In genomic region chr15:67254238-67255175, GRCh38 we compare ENCODE assay signal across 8 cellular contexts. TPM values are rescaled to one million over a fixed set of nuclear protein-coding genes. Genes with fewer than 3 reads are reported as not detected.
DNase-seq lines count a peak whose midpoint lies in the region; ATAC-seq and TF ChIP-seq lines count a peak whose summit lies in the region.

AAGAB (minus strand) TSS chr15:67254661; CDS start chr15:67254631, 30 bp downstream.
IQCH (plus strand) TSS chr15:67254786; CDS start chr15:67254897, 111 bp downstream.

- H3K9me3 ChIP-seq in breast epithelium (no peaks in the 10 kb centered on the region), iPS-20b (ENCODE audit: insufficient read depth, low read depth, low read length) (no peaks in the 10 kb centered on the region), skeletal muscle tissue (ENCODE audit: control insufficient read depth in 3 of 3, low read length in 3 of 3) (no peaks in the 10 kb centered on the region)

- ATAC-seq in GM18870 (IDR thresholded peaks at IDR 0.05; ENCODE audit: unreplicated experiment) = peak; percentile 80
- peak; percentile 96 for ATAC-seq in HG03108 (IDR thresholded peaks at IDR 0.05; ENCODE audit: unreplicated experiment)

- no peaks in the 10 kb centered on the region for H3K27me3 ChIP-seq in breast epithelium
- H3K27me3 ChIP-seq in iPS-20b (ENCODE audit: insufficient read depth, low read length) = peaks cover 15% of the 10 kb centered on the region; the same call in 1 of the 2 replicates
- H3K27me3 ChIP-seq in skeletal muscle tissue (ENCODE audit: control insufficient read depth in 3 of 3, insufficient read depth in 3 of 3, low read length in 3 of 3) = no peaks in the 10 kb centered on the region

- H3K36me3 ChIP-seq in breast epithelium = no peaks in the 10 kb centered on the region
- no peaks in the 10 kb centered on the region for H3K36me3 ChIP-seq in iPS-20b (ENCODE audit: insufficient read depth, low read depth, low read length)
- no peaks in the 10 kb centered on the region for H3K36me3 ChIP-seq in skeletal muscle tissue (ENCODE audit: control insufficient read depth in 3 of 3, insufficient read depth in 3 of 3, low read length in 3 of 3)

- intact Hi-C loops in breast epithelium (cut with DNase I; ENCODE audit: low total_unique reads) = no loop called here

- H3K27ac ChIP-seq in VCaP (peak within 1 kb of the TSS; percentile 91), breast epithelium (peak within 1 kb of the TSS; percentile 92 to 95), iPS-20b (ENCODE audit: low read length) (no peak within 1 kb of the TSS), skeletal muscle tissue (ENCODE audit: low read depth, low read length) (peak within 1 kb of the TSS; percentile 89)

- DNase-seq in ACHN (peak; percentile 93), NCI-H2171 treated with DMSO at 0.1 percent for 48 hours (lab: John Stamatoyannopoulos, UW) (peak; percentile 94), breast epithelium (ENCODE audit: low spot score in 2 of 2) (peak; percentile 96 to 98)

- TF ChIP-seq POLR2A in breast epithelium (IDR thresholded peaks at IDR 0.05) = peak; percentile 35

- peak within 1 kb of the TSS; percentile 79 for H3K9ac ChIP-seq in iPS-20b (ENCODE audit: low read depth, low read length)
- peak within 1 kb of the TSS; percentile 92 to 97 (median 97) for H3K9ac ChIP-seq in skeletal muscle tissue (ENCODE audit: low read depth in 1 of 3, low read length in 3 of 3)

- TF ChIP-seq CTCF in VCaP (conservative IDR thresholded peaks at IDR 0.05) (no peak), breast epithelium (IDR thresholded peaks at IDR 0.05) (peak in 1 of 3 donors; percentile 8)

- H3K4me1 ChIP-seq in breast epithelium (peaks cover 0 to 11% of the 10 kb centered on the region in 2 donors), iPS-20b (ENCODE audit: insufficient read depth, low read length) (no peaks in the 10 kb centered on the region; the same call in 1 of the 2 replicates), skeletal muscle tissue (ENCODE audit: control insufficient read depth in 3 of 3, insufficient read depth in 3 of 3, low read length in 3 of 3) (peaks cover 8 to 22% (median 8%) of the 10 kb centered on the region in 3 donors)

- H3K4me3 ChIP-seq in breast epithelium (peak within 1 kb of the TSS; percentile 82 to 94 (median 93)), iPS-20b (ENCODE audit: low read length) (peak within 1 kb of the TSS; percentile 84), skeletal muscle tissue (ENCODE audit: low read length in 3 of 3) (peak within 1 kb of the TSS; percentile 86 to 92 (median 92))

- in situ Hi-C loops in ACHN (cut with HindIII; ENCODE audit: low pct_ligation_motif_present, low pct_unique_long_range_greater_than_20kb, low sequenced_read_pairs) = no loop called here

RNA-seq across cellular contexts. Expression of gene AAGAB, which starts in this region (rescaled TPM):
- total RNA-seq in breast epithelium = 10 to 100 TPM; 23.2 to 49.8 (median 46.5) TPM
- 13.6 TPM for total RNA-seq in skeletal muscle tissue

RNA-seq across cellular contexts. Expression of gene IQCH, which starts in this region (rescaled TPM):
- total RNA-seq in breast epithelium (10 to 100 TPM in 1 of 3 donors, 1 to 10 TPM in 1, under 1 TPM in 1; 0.64 to 11.9 (median 6.6) TPM), skeletal muscle tissue (3.1 TPM)
